ENCODE assay signal across 8 cellular contexts in genomic region chrX:46912098-46912672, GRCh38. TPM values are rescaled to one million over a fixed set of nuclear protein-coding genes. Genes with fewer than 3 reads are reported as not detected.
DNase-seq lines count a peak whose midpoint lies in the region; ATAC-seq and TF ChIP-seq lines count a peak whose summit lies in the region.

Gene JADE3 (plus strand): TSS chrX:46912421. CDS start chrX:46984895, 72,474 bp downstream.

- no peaks in the 10 kb centered on the region for H3K36me3 ChIP-seq in BE2C
- no peaks in the 10 kb centered on the region for H3K36me3 ChIP-seq in body of pancreas (replicated peaks in 1 of 2; ENCODE audit: insufficient read depth in 1 of 2, low read depth in 2 of 2)

- TF ChIP-seq CTCF in BE2C (IDR thresholded peaks at IDR 0.05; ENCODE audit: low read depth, low read length), result no peak
- TF ChIP-seq CTCF in NB4 (IDR thresholded peaks at IDR 0.05; ENCODE audit: low read depth, low read length), result no peak
- TF ChIP-seq CTCF in body of pancreas (IDR thresholded peaks at IDR 0.05), result no peak

- H3K9me3 ChIP-seq in BE2C (no peaks in the 10 kb centered on the region), body of pancreas (no peaks in the 10 kb centered on the region)

- intact Hi-C loops in body of pancreas (cut with DNase I), result no loop called here

- TF ChIP-seq POLR2A in NB4 (IDR thresholded peaks at IDR 0.05; ENCODE audit: extremely low read depth, insufficient read length) (no peak), body of pancreas (IDR thresholded peaks at IDR 0.05) (peak; percentile 23 to 51 (median 32))

- ATAC-seq in GM19324 (IDR thresholded peaks at IDR 0.05; ENCODE audit: low FRiP score, unreplicated experiment) (peak; percentile 48), body of pancreas (peak; percentile 95), HG03159 (IDR thresholded peaks at IDR 0.05; ENCODE audit: unreplicated experiment) (no peak)

- H3K4me3 ChIP-seq in BE2C (ENCODE audit: low read depth, low read length) (peak within 1 kb of the TSS; percentile 66), NB4 (ENCODE audit: low read depth, low read length) (peak within 1 kb of the TSS; percentile 77), body of pancreas (peak within 1 kb of the TSS; percentile 60)

- DNase-seq in BE2C, result peak; percentile 81
- peak; percentile 88 for DNase-seq in NB4 (ENCODE audit: low read depth)
- peak; percentile 74 for DNase-seq in SK-N-DZ (ENCODE audit: low spot score)
- peak; percentile 79 to 85 (median 81) for DNase-seq in body of pancreas
- peak in 46 of 51 donors; percentile 0 to 61 (median 16) for DNase-seq in hypothalamus (lab: John Stamatoyannopoulos, UW)
- DNase-seq in putamen (ENCODE audit: low spot score), result peak; percentile 29

- H3K27me3 ChIP-seq in BE2C, result no peaks in the 10 kb centered on the region
- H3K27me3 ChIP-seq in body of pancreas, result no peaks in the 10 kb centered on the region

- no peaks in the 10 kb centered on the region for H3K4me1 ChIP-seq in BE2C
- H3K4me1 ChIP-seq in body of pancreas, result peaks cover 18% of the 10 kb centered on the region

- WGBS in body of pancreas, 2 donors, result 0% methylated on average over 2 of the region's 71 CpGs; no CpG with 5 or more reads in 1 of the 2 donors

- H3K27ac ChIP-seq in body of pancreas, result peak within 1 kb of the TSS; percentile 56 to 83 (median 72)

RNA-seq across cellular contexts. Expression of gene JADE3, which starts in this region (rescaled TPM):
- 4.7 TPM for polyA plus RNA-seq in BE2C (2012; ENCODE audit: insufficient read depth, insufficient read length, low read depth)
- 6.9 and 9.3 TPM in 2 replicates for polyA plus RNA-seq in SK-N-DZ (2014; cell fraction: cytosol; rRNA removed)
- 7.2 and 8.8 TPM in 2 replicates for polyA plus RNA-seq in SK-N-DZ (2014; cell fraction: nucleus; rRNA removed)
- 1 to 10 TPM; 2.3 to 9.3 TPM for total RNA-seq in body of pancreas

Comparison
In these comparisons a context has a peak if more than half of its experiments do, and no peak if none do; other contexts are left out.
1. DNase-seq: peak in every context shown above with its lines; median percentile 88 in NB4; 81 in BE2C; 81 in body of pancreas; 74 in SK-N-DZ; 29 in putamen; 16 in hypothalamus.